Comparison of ENCODE assay signal across 7 cellular contexts in genomic region chr22:32270641-32271369, GRCh38. TPM values are rescaled to one million over a fixed set of nuclear protein-coding genes. Genes with fewer than 3 reads are reported as not detected.
"Had no signal": no experiment of that assay in that cellular context is flagged by ENCODE, and none has a peak within 500 bp of the region (broad histone marks: within the 10 kb centered on the region; RNA-seq: fewer than 3 reads in every experiment).

No MANE protein-coding gene starts in this region.

- H3K27ac Mint-ChIP-seq: GM23338, H9, IgD-negative memory B cell had no signal

- H3K36me3 Mint-ChIP-seq: IgD-negative memory B cell had no signal

- H3K4me3 ChIP-seq: GM23338 had no signal

- DNase-seq: H9, HCEC 1CT had no signal

- H3K4me3 Mint-ChIP-seq: GM23338, H9 had no signal

- ATAC-seq: GM23338, HepG2 had no signal

- H3K9me3 Mint-ChIP-seq: GM23338, H9 had no signal

- H3K27ac ChIP-seq: HL-60 had no signal

RNA-seq across cellular contexts. Expression of gene SLC5A4, which starts 15.7 kb away (rescaled TPM):
- total RNA-seq: GM23338, H1, H9, HepG2 had no signal
